13 cellular contexts compared by ENCODE assay signal in genomic region chr7:43248961-43249807, GRCh38.
DNase-seq lines count a peak whose midpoint lies in the region; ATAC-seq and TF ChIP-seq lines count a peak whose summit lies in the region.
"Had no signal": no experiment of that assay in that cellular context is flagged by ENCODE, and none has a peak within 500 bp of the region (broad histone marks: within the 10 kb centered on the region; RNA-seq: fewer than 3 reads in every experiment).

No MANE protein-coding gene starts in this region.

- no peaks in the 10 kb centered on the region for H3K36me3 Mint-ChIP-seq in activated CD4-positive, alpha-beta memory T cell treated with anti-CD3 and anti-CD28 coated beads for 36 hours
- H3K36me3 Mint-ChIP-seq: CD4-positive, alpha-beta memory T cell; neural progenitor cell had no signal

- no peaks in the 10 kb centered on the region for H3K4me1 Mint-ChIP-seq in activated CD4-positive, alpha-beta memory T cell treated with anti-CD3 and anti-CD28 coated beads for 36 hours (ENCODE audit: low read depth)
- H3K4me1 Mint-ChIP-seq: CD4-positive, alpha-beta memory T cell had no signal

- TF ChIP-seq CTCF in AG09319 (IDR thresholded peaks at IDR 0.05; ENCODE audit: low read depth, low read length) = no peak

- intact Hi-C loops in activated CD4-positive, alpha-beta memory T cell treated with anti-CD3 and anti-CD28 coated beads for 36 hours (cut with micrococcal nuclease) = no loop called here

- H3K4me3 ChIP-seq in muscle layer of colon (ENCODE audit: low read depth in 1 of 2, low read length in 2 of 2) = peak overlapping the region; percentile 12 to 24
- H3K4me3 ChIP-seq: neural progenitor cell had no signal

- no peak overlapping the region for H3K9ac ChIP-seq in muscle layer of colon (ENCODE audit: low read length)
- H3K9ac ChIP-seq: neural progenitor cell had no signal

- H3K9me3 ChIP-seq in muscle layer of colon (ENCODE audit: low read length) = no peaks in the 10 kb centered on the region

- ATAC-seq in HG03045 (IDR thresholded peaks at IDR 0.05; ENCODE audit: unreplicated experiment) = no peak

- POLR2A ChIA-PET in activated CD4-positive, alpha-beta memory T cell treated with anti-CD3 and anti-CD28 coated beads for 36 hours (lab: Charles Lee) = no interaction called here

- peaks cover 5% of the 10 kb centered on the region for H3K4me1 ChIP-seq in muscle layer of colon (ENCODE audit: insufficient read depth, low read length)

- H3K4me3 Mint-ChIP-seq in activated CD4-positive, alpha-beta memory T cell treated with anti-CD3 and anti-CD28 coated beads for 36 hours = no peak overlapping the region
- H3K4me3 Mint-ChIP-seq: CD4-positive, alpha-beta memory T cell; neural progenitor cell had no signal

- no peaks in the 10 kb centered on the region for H3K27me3 ChIP-seq in muscle layer of colon (ENCODE audit: control insufficient read depth in 1 of 2, insufficient read depth in 2 of 2, low read length in 2 of 2)
- H3K27me3 ChIP-seq: neural progenitor cell had no signal

- no peak overlapping the region for H3K27ac ChIP-seq in muscle layer of colon (ENCODE audit: low read depth, low read length)
- H3K27ac ChIP-seq: neural progenitor cell had no signal

- CTCF ChIA-PET in activated CD4-positive, alpha-beta memory T cell treated with anti-CD3 and anti-CD28 coated beads for 36 hours (lab: Charles Lee) = interaction anchor here (1.0 to 1.3 kb wide), 2 partner anchors 12 to 590 kb away, joined by 3 to 4 read pairs; no protein-coding TSS in a partner anchor

- no peaks in the 10 kb centered on the region for H3K9me3 Mint-ChIP-seq in activated CD4-positive, alpha-beta memory T cell treated with anti-CD3 and anti-CD28 coated beads for 36 hours
- H3K9me3 Mint-ChIP-seq: CD4-positive, alpha-beta memory T cell; neural progenitor cell had no signal

- H3K36me3 ChIP-seq in muscle layer of colon (ENCODE audit: insufficient read depth, low read length) = no peaks in the 10 kb centered on the region
- H3K36me3 ChIP-seq: neural progenitor cell had no signal

- peaks cover 6% of the 10 kb centered on the region for H3K27me3 Mint-ChIP-seq in activated CD4-positive, alpha-beta memory T cell treated with anti-CD3 and anti-CD28 coated beads for 36 hours

- no peak overlapping the region for H3K27ac Mint-ChIP-seq in activated CD4-positive, alpha-beta memory T cell treated with anti-CD3 and anti-CD28 coated beads for 36 hours
- H3K27ac Mint-ChIP-seq: CD4-positive, alpha-beta memory T cell; neural progenitor cell had no signal

- DNase-seq in AG09319 (ENCODE audit: extremely low read depth, low read depth) (peak; percentile 16), HuH-7.5 (ENCODE audit: low spot score) (peak; percentile 56), cerebellum (ENCODE audit: low spot score) (peak; percentile 12), DMS79 treated with DMSO at 0.1 percent for 48 hours (lab: John Stamatoyannopoulos, UW) (no peak), activated gamma-delta T cell (lab: John Stamatoyannopoulos, UW) (no peak)
- no peak for DNase-seq in activated CD4-positive, alpha-beta memory T cell treated with anti-CD3 and anti-CD28 coated beads for 36 hours
- DNase-seq: activated naive CD4-positive, alpha-beta T cell treated with anti-CD3 and anti-CD28 coated beads, Interleukin-2, amount 50 U/mL, for 16 hours; CD4-positive, alpha-beta memory T cell; glutamatergic neuron; NCI-H1694 treated with DMSO at 0.1 percent for 48 hours had no signal

Comparison
In these comparisons a context has a peak if more than half of its experiments do, and no peak if none do; other contexts are left out.
1. DNase-seq: peak in AG09319 (single experiment), HuH-7.5 (single experiment) and cerebellum (single experiment); none in DMS79 treated with DMSO at 0.1 percent for 48 hours (single experiment), activated gamma-delta T cell (single experiment) and activated CD4-positive, alpha-beta memory T cell treated with anti-CD3 and anti-CD28 coated beads for 36 hours (single experiment).